21 cellular contexts compared by ENCODE assay signal in genomic region chr17:59149051-59149450, GRCh38. TPM values are rescaled to one million over a fixed set of nuclear protein-coding genes. Genes with fewer than 3 reads are reported as not detected.
DNase-seq lines count a peak whose midpoint lies in the region; ATAC-seq, FAIRE-seq and TF ChIP-seq lines count a peak whose summit lies in the region.
"Had no signal": no experiment of that assay in that cellular context is flagged by ENCODE, and none has a peak within 500 bp of the region (broad histone marks: within the 10 kb centered on the region; RNA-seq: fewer than 3 reads in every experiment).

No MANE protein-coding gene starts in this region.

- no peaks in the 10 kb centered on the region for H3K9me3 Mint-ChIP-seq in CD4-positive, CD25-positive, alpha-beta regulatory T cell
- no peaks in the 10 kb centered on the region for H3K9me3 Mint-ChIP-seq in brain
- H3K9me3 Mint-ChIP-seq: T-helper 2 cell treated with Interferon-gamma antibody and Interleukin-4, amounts not matched to agents 5 μg/mL and 100 μg/mL, for 36 hours had no signal

- CTCF ChIA-PET in HepG2 (lab: Yijun Ruan, JAX; ENCODE audit: low intra/inter-chr PET ratio, low total read pairs), result no interaction called here

- POLR2A ChIA-PET in HepG2 (lab: Yijun Ruan, JAX), result no interaction called here

- no peak for TF ChIP-seq POLR2A in HepG2 (IDR thresholded peaks at IDR 0.05; ENCODE audit: insufficient read depth in 1 of 2, low read depth in 2 of 2, low read length in 2 of 2)

- no peak overlapping the region for H3K4me2 ChIP-seq in HepG2 (ENCODE audit: low read depth, low read length)

- H3K27ac Mint-ChIP-seq in CD4-positive, CD25-positive, alpha-beta regulatory T cell, result peak overlapping the region in 2 of 3 donors; percentile 26 to 83
- peak overlapping the region in 3 of 5 experiments; percentile 38 to 68 (median 43) for H3K27ac Mint-ChIP-seq in brain

- no peak overlapping the region for H3K4me3 Mint-ChIP-seq in CD4-positive, CD25-positive, alpha-beta regulatory T cell
- peak overlapping the region in 2 of 5 experiments; percentile 41 to 55 for H3K4me3 Mint-ChIP-seq in brain
- H3K4me3 Mint-ChIP-seq: T-helper 2 cell treated with Interferon-gamma antibody and Interleukin-4, amounts not matched to agents 5 μg/mL and 100 μg/mL, for 36 hours had no signal

- no peak overlapping the region for H3K27ac ChIP-seq in CD4-positive, CD25-positive, alpha-beta regulatory T cell (ENCODE audit: insufficient read depth, low read length, poor library complexity, severe bottlenecking)
- H3K27ac ChIP-seq in HepG2 (ENCODE audit: extremely low read length, insufficient read depth, low read length), result no peak overlapping the region
- H3K27ac ChIP-seq: sigmoid colon had no signal

- H4K20me1 ChIP-seq in HepG2 (ENCODE audit: insufficient read depth, low read length), result no peaks in the 10 kb centered on the region; the same call in none of the 2 replicates

- in situ Hi-C loops in HepG2 (cut with HindIII; ENCODE audit: extremely low pct_ligation_motif_present, low pct_unique_long_range_greater_than_20kb), result loop anchor here (5.0 kb wide), 1 partner anchor 42 kb away; the partner anchor contains the start of gene TRIM37

- no peak overlapping the region for H3K9ac ChIP-seq in HepG2 (ENCODE audit: insufficient read depth, low read depth, low read length)

- H2AFZ ChIP-seq in HepG2 (ENCODE audit: low read length), result no peak overlapping the region

- 92% methylated on average over 2 of the region's 2 CpGs for WGBS in HepG2 (ENCODE audit: low lambda C conversion rate)

- no peak for ATAC-seq in CD4-positive, CD25-positive, alpha-beta regulatory T cell (ENCODE audit: low read depth in 2 of 2)
- no peak for ATAC-seq in HepG2
- ATAC-seq: left lobe of liver had no signal

- peaks cover 7% of the 10 kb centered on the region for H3K36me3 Mint-ChIP-seq in CD4-positive, CD25-positive, alpha-beta regulatory T cell
- peaks cover 45% of the 10 kb centered on the region for H3K36me3 Mint-ChIP-seq in brain

- H3K4me3 ChIP-seq in CD4-positive, CD25-positive, alpha-beta regulatory T cell (ENCODE audit: low read depth, low read length), result peak overlapping the region; percentile 4
- H3K4me3 ChIP-seq in MG63, result no peak overlapping the region
- H3K4me3 ChIP-seq in HepG2 (replicated peaks in 1 of 3; ENCODE audit: insufficient read depth in 1 of 3, low read depth in 2 of 3, low read length in 3 of 3), result no peak overlapping the region
- H3K4me3 ChIP-seq: sigmoid colon had no signal

- FAIRE-seq in HepG2 (lab: Jason Lieb, UNC), result no peak

- DNase-seq in CD4-positive, CD25-positive, alpha-beta regulatory T cell, result no peak
- DNase-seq in MG63 (peak; percentile 58), kidney glomerular epithelial cell (lab: John Stamatoyannopoulos, UW) (peak; percentile 21), HepG2 (ENCODE audit: low spot score) (no peak), NCI-H2227 (lab: John Stamatoyannopoulos, UW; ENCODE audit: unreplicated experiment) (no peak), SHP77 treated with DMSO at 0.1 percent for 48 hours (lab: John Stamatoyannopoulos, UW) (no peak), hepatic stellate cell (ENCODE audit: low spot score) (no peak)
- DNase-seq: activated CD4-positive, alpha-beta T cell treated with anti-CD3 and anti-CD28 coated beads for 1 hour; activated effector memory CD4-positive, alpha-beta T cell treated with anti-CD3 and anti-CD28 coated beads, Interleukin-2, amount 50 U/mL, for 16 hours; amygdala; GOT3; NCI-H2107; NCI-H748 treated with DMSO at 0.1 percent for 48 hours; nucleus accumbens; RPMI8226; sigmoid colon; stimulated activated CD4-positive, alpha-beta T cell treated with anti-CD3 and anti-CD28 coated beads, Interleukin-4, amount 100 ng/mL, for 1 hour; substantia nigra had no signal

- no peak for TF ChIP-seq RAD21 in HepG2 (CRISPR knock-in tag; IDR thresholded peaks at IDR 0.05)

- H3K27me3 Mint-ChIP-seq in CD4-positive, CD25-positive, alpha-beta regulatory T cell, result no peaks in the 10 kb centered on the region
- H3K27me3 Mint-ChIP-seq in brain, result no peaks in the 10 kb centered on the region

- H3K36me3 ChIP-seq in CD4-positive, CD25-positive, alpha-beta regulatory T cell (ENCODE audit: control insufficient read depth, insufficient read depth, low read length), result peaks cover 2% of the 10 kb centered on the region
- H3K36me3 ChIP-seq in MG63, result peaks cover 16% of the 10 kb centered on the region
- peaks cover 3 to 9% of the 10 kb centered on the region in 2 experiments; a peak in 2 of 5 replicates for H3K36me3 ChIP-seq in HepG2 (replicated peaks in 1 of 2; ENCODE audit: control insufficient read depth in 1 of 2, insufficient read depth in 2 of 2, low read length in 2 of 2)
- H3K36me3 ChIP-seq: sigmoid colon had no signal

- H3K4me1 ChIP-seq in CD4-positive, CD25-positive, alpha-beta regulatory T cell (ENCODE audit: control insufficient read depth, insufficient read depth, low read length, poor library complexity, severe bottlenecking), result peaks cover 45% of the 10 kb centered on the region
- peaks cover 56% of the 10 kb centered on the region for H3K4me1 ChIP-seq in HepG2 (ENCODE audit: insufficient read depth, low read length)

- no peaks in the 10 kb centered on the region for H3K9me3 ChIP-seq in CD4-positive, CD25-positive, alpha-beta regulatory T cell (ENCODE audit: control insufficient read depth in 2 of 2, low read length in 2 of 2)
- H3K9me3 ChIP-seq in MG63 (no peaks in the 10 kb centered on the region), HepG2 (ENCODE audit: low read length) (no peaks in the 10 kb centered on the region)
- H3K9me3 ChIP-seq: sigmoid colon had no signal

- intact Hi-C loops in HepG2 (cut with micrococcal nuclease; ENCODE audit: unreplicated experiment), result no loop called here

- TF ChIP-seq CTCF in brain (conservative IDR thresholded peaks at IDR 0.05) (no peak), HepG2 (CRISPR knock-in tag; IDR thresholded peaks at IDR 0.05) (no peak)

- TF ChIP-seq EP300 in HepG2 (IDR thresholded peaks at IDR 0.05; ENCODE audit: low read depth in 2 of 2, low read length in 2 of 2) (no peak), HepG2 (CRISPR knock-in tag; IDR thresholded peaks at IDR 0.05; ENCODE audit: borderline replicate concordance) (no peak)

- H3K27me3 ChIP-seq in CD4-positive, CD25-positive, alpha-beta regulatory T cell (ENCODE audit: control insufficient read depth, insufficient read depth, low read length), result no peaks in the 10 kb centered on the region
- no peaks in the 10 kb centered on the region for H3K27me3 ChIP-seq in MG63
- H3K27me3 ChIP-seq in HepG2 (ENCODE audit: control insufficient read depth in 1 of 2, insufficient read depth in 2 of 2, low read length in 2 of 2), result no peaks in the 10 kb centered on the region; a peak in 1 of 5 replicates
- H3K27me3 ChIP-seq: sigmoid colon had no signal

- H3K4me1 Mint-ChIP-seq in CD4-positive, CD25-positive, alpha-beta regulatory T cell, result peaks cover 26 to 66% (median 49%) of the 10 kb centered on the region in 4 donors
- H3K4me1 Mint-ChIP-seq in brain, result peaks cover 53% of the 10 kb centered on the region

- no TSS peak for BruUV-seq in HepG2 (replicated peaks; lab: Mats Ljungman, UMichigan)

- H3K79me2 ChIP-seq in HepG2 (ENCODE audit: insufficient read depth, low read length), result peaks cover 100% of the 10 kb centered on the region

RNA-seq across cellular contexts. Expression of gene SKA2, which starts 5.9 kb away (rescaled TPM):
- 37.7 TPM for total RNA-seq in CD4-positive, CD25-positive, alpha-beta regulatory T cell
- polyA plus RNA-seq in CD4-positive, CD25-positive, alpha-beta regulatory T cell, result 10 to 100 TPM; 38.5 to 86.7 (median 68.5) TPM
- 118 and 230 TPM in 2 replicates for total RNA-seq in MG63 (2014; rRNA removed; shearing (Covaris generic); ENCODE audit: low replicate concordance)
- polyA plus RNA-seq in brain (ENCODE audit: insufficient read depth, low read depth, low replicate concordance) (66.9 TPM), HepG2 (2011; rRNA removed) (13.4 and 18.6 TPM in 2 replicates)
- 91.8 and 148 TPM in 2 replicates for total RNA-seq in HepG2 (2016; rRNA removed; fragmentation: Illumina TruSeq; extraction: Trizol)
- 47.5 and 49.5 TPM in 2 replicates for total RNA-seq in HepG2 (2016; cell fraction: cytosol; rRNA removed; fragmentation: Illumina TruSeq; extraction: Trizol; ENCODE audit: low read depth)
- 89.8 and 139 TPM in 2 replicates for total RNA-seq in HepG2 (2016; cell fraction: insoluble cytoplasmic fraction; rRNA removed; fragmentation: Illumina TruSeq; extraction: Trizol)
- total RNA-seq in HepG2 (2016; cell fraction: membrane; rRNA removed; fragmentation: Illumina TruSeq; extraction: Trizol), result 81.2 and 89.4 TPM in 2 replicates
- 28.6 and 29.7 TPM in 2 replicates for total RNA-seq in HepG2 (2016; cell fraction: nucleus; rRNA removed; fragmentation: Illumina TruSeq; extraction: Trizol)
- polyA plus RNA-seq in HepG2 (2011; cell fraction: cytosol; rRNA removed), result 15.1 and 24.3 TPM in 2 replicates
- polyA plus RNA-seq in HepG2 (2011; cell fraction: nucleus; rRNA removed), result 2.0 and 33.2 TPM in 2 replicates
- polyA plus RNA-seq in HepG2 (2012), result 55.5 and 76.1 TPM in 2 replicates
- polyA plus RNA-seq in HepG2 (2016; cell fraction: cytosol; fragmentation: Illumina TruSeq; extraction: Trizol; ENCODE audit: low read depth), result 72.1 and 80.1 TPM in 2 replicates
- polyA plus RNA-seq in HepG2 (2016; cell fraction: insoluble cytoplasmic fraction; fragmentation: Illumina TruSeq; extraction: Trizol; ENCODE audit: low read depth), result 160 and 181 TPM in 2 replicates
- 88.8 and 95.8 TPM in 2 replicates for polyA plus RNA-seq in HepG2 (2016; cell fraction: membrane; fragmentation: Illumina TruSeq; extraction: Trizol; ENCODE audit: low read depth)
- polyA plus RNA-seq in HepG2 (2016; cell fraction: nucleus; fragmentation: Illumina TruSeq; extraction: Trizol; ENCODE audit: insufficient read depth, low read depth), result 57.5 and 58.6 TPM in 2 replicates
- 9.6 and 20.6 TPM in 2 replicates for polyA minus RNA-seq in HepG2 (2011; rRNA and poly(A)+ RNA removed; ENCODE audit: low replicate concordance)
- 12.0 and 15.6 TPM in 2 replicates for polyA minus RNA-seq in HepG2 (2011; cell fraction: cytosol; rRNA and poly(A)+ RNA removed)
- polyA minus RNA-seq in HepG2 (2011; cell fraction: nucleus; rRNA and poly(A)+ RNA removed), result 21.4 and 37.5 TPM in 2 replicates

RNA-seq across cellular contexts. Expression of gene PRR11, which starts 6.5 kb away (rescaled TPM):
- 3.0 TPM for total RNA-seq in CD4-positive, CD25-positive, alpha-beta regulatory T cell
- 1 to 10 TPM; 1.2 to 1.8 (median 1.5) TPM for polyA plus RNA-seq in CD4-positive, CD25-positive, alpha-beta regulatory T cell
- total RNA-seq in MG63 (2014; rRNA removed; shearing (Covaris generic); ENCODE audit: low replicate concordance), result 27.6 and 30.4 TPM in 2 replicates
- 64.6 TPM for polyA plus RNA-seq in brain (ENCODE audit: insufficient read depth, low read depth, low replicate concordance)
- total RNA-seq in HepG2 (2016; rRNA removed; fragmentation: Illumina TruSeq; extraction: Trizol), result 39.2 and 50.4 TPM in 2 replicates
- total RNA-seq in HepG2 (2016; cell fraction: cytosol; rRNA removed; fragmentation: Illumina TruSeq; extraction: Trizol; ENCODE audit: low read depth), result 8.1 and 9.8 TPM in 2 replicates
- total RNA-seq in HepG2 (2016; cell fraction: insoluble cytoplasmic fraction; rRNA removed; fragmentation: Illumina TruSeq; extraction: Trizol), result 36.7 and 48.3 TPM in 2 replicates
- total RNA-seq in HepG2 (2016; cell fraction: membrane; rRNA removed; fragmentation: Illumina TruSeq; extraction: Trizol), result 37.2 and 37.8 TPM in 2 replicates
- 20.5 and 25.8 TPM in 2 replicates for total RNA-seq in HepG2 (2016; cell fraction: nucleus; rRNA removed; fragmentation: Illumina TruSeq; extraction: Trizol)
- 21.8 and 35.7 TPM in 2 replicates for polyA plus RNA-seq in HepG2 (2011; rRNA removed)
- 24.4 and 31.4 TPM in 2 replicates for polyA plus RNA-seq in HepG2 (2011; cell fraction: cytosol; rRNA removed)
- 3.7 and 3.9 TPM in 2 replicates for polyA plus RNA-seq in HepG2 (2011; cell fraction: nucleus; rRNA removed)
- polyA plus RNA-seq in HepG2 (2012), result 11.8 and 35.0 TPM in 2 replicates
- polyA plus RNA-seq in HepG2 (2016; cell fraction: cytosol; fragmentation: Illumina TruSeq; extraction: Trizol; ENCODE audit: low read depth), result 7.7 and 9.4 TPM in 2 replicates
- 61.7 and 63.3 TPM in 2 replicates for polyA plus RNA-seq in HepG2 (2016; cell fraction: insoluble cytoplasmic fraction; fragmentation: Illumina TruSeq; extraction: Trizol; ENCODE audit: low read depth)
- 26.8 and 32.7 TPM in 2 replicates for polyA plus RNA-seq in HepG2 (2016; cell fraction: membrane; fragmentation: Illumina TruSeq; extraction: Trizol; ENCODE audit: low read depth)
- polyA plus RNA-seq in HepG2 (2016; cell fraction: nucleus; fragmentation: Illumina TruSeq; extraction: Trizol; ENCODE audit: insufficient read depth, low read depth), result 27.9 and 29.0 TPM in 2 replicates
- polyA minus RNA-seq in HepG2 (2011; rRNA and poly(A)+ RNA removed; ENCODE audit: low replicate concordance), result 34.0 and 79.7 TPM in 2 replicates
- 27.9 and 32.0 TPM in 2 replicates for polyA minus RNA-seq in HepG2 (2011; cell fraction: cytosol; rRNA and poly(A)+ RNA removed)
- polyA minus RNA-seq in HepG2 (2011; cell fraction: nucleus; rRNA and poly(A)+ RNA removed), result 12.3 and 23.4 TPM in 2 replicates

RNA-seq across cellular contexts. Expression of gene TRIM37, which starts 42.4 kb away (rescaled TPM):
- 27.9 TPM for total RNA-seq in CD4-positive, CD25-positive, alpha-beta regulatory T cell
- polyA plus RNA-seq in CD4-positive, CD25-positive, alpha-beta regulatory T cell, result 10 to 100 TPM in 2 of 4 donors, 1 to 10 TPM in 2; 8.5 to 11.6 (median 10.6) TPM
- total RNA-seq in MG63 (2014; rRNA removed; shearing (Covaris generic); ENCODE audit: low replicate concordance), result 9.1 and 10.6 TPM in 2 replicates
- 38.7 TPM for polyA plus RNA-seq in brain (ENCODE audit: insufficient read depth, low read depth, low replicate concordance)
- total RNA-seq in HepG2 (2016; rRNA removed; fragmentation: Illumina TruSeq; extraction: Trizol), result 39.1 and 48.1 TPM in 2 replicates
- total RNA-seq in HepG2 (2016; cell fraction: cytosol; rRNA removed; fragmentation: Illumina TruSeq; extraction: Trizol; ENCODE audit: low read depth), result 12.1 and 14.0 TPM in 2 replicates
- total RNA-seq in HepG2 (2016; cell fraction: insoluble cytoplasmic fraction; rRNA removed; fragmentation: Illumina TruSeq; extraction: Trizol), result 39.2 and 51.8 TPM in 2 replicates
- total RNA-seq in HepG2 (2016; cell fraction: membrane; rRNA removed; fragmentation: Illumina TruSeq; extraction: Trizol), result 27.1 and 27.4 TPM in 2 replicates
- 30.4 and 38.6 TPM in 2 replicates for total RNA-seq in HepG2 (2016; cell fraction: nucleus; rRNA removed; fragmentation: Illumina TruSeq; extraction: Trizol)
- 10.1 and 12.4 TPM in 2 replicates for polyA plus RNA-seq in HepG2 (2011; rRNA removed)
- 5.2 and 7.4 TPM in 2 replicates for polyA plus RNA-seq in HepG2 (2011; cell fraction: cytosol; rRNA removed)
- polyA plus RNA-seq in HepG2 (2011; cell fraction: nucleus; rRNA removed), result 7.8 and 8.1 TPM in 2 replicates
- 10.9 and 11.7 TPM in 2 replicates for polyA plus RNA-seq in HepG2 (2012)
- 3.1 and 3.7 TPM in 2 replicates for polyA plus RNA-seq in HepG2 (2016; cell fraction: cytosol; fragmentation: Illumina TruSeq; extraction: Trizol; ENCODE audit: low read depth)
- 32.9 and 34.8 TPM in 2 replicates for polyA plus RNA-seq in HepG2 (2016; cell fraction: insoluble cytoplasmic fraction; fragmentation: Illumina TruSeq; extraction: Trizol; ENCODE audit: low read depth)
- polyA plus RNA-seq in HepG2 (2016; cell fraction: membrane; fragmentation: Illumina TruSeq; extraction: Trizol; ENCODE audit: low read depth), result 10.8 and 11.4 TPM in 2 replicates
- polyA plus RNA-seq in HepG2 (2016; cell fraction: nucleus; fragmentation: Illumina TruSeq; extraction: Trizol; ENCODE audit: insufficient read depth, low read depth), result 30.6 and 31.5 TPM in 2 replicates
- 42.6 and 98.7 TPM in 2 replicates for polyA minus RNA-seq in HepG2 (2011; rRNA and poly(A)+ RNA removed; ENCODE audit: low replicate concordance)
- polyA minus RNA-seq in HepG2 (2011; cell fraction: cytosol; rRNA and poly(A)+ RNA removed), result 9.7 and 11.4 TPM in 2 replicates
- 44.3 and 55.3 TPM in 2 replicates for polyA minus RNA-seq in HepG2 (2011; cell fraction: nucleus; rRNA and poly(A)+ RNA removed)

Comparison
In these comparisons a context has a peak if more than half of its experiments do, and no peak if none do; other contexts are left out.
1. DNase-seq: peak in MG63 (single experiment) and kidney glomerular epithelial cell (single experiment); none in CD4-positive, CD25-positive, alpha-beta regulatory T cell (0 of 3), HepG2 (single experiment), NCI-H2227 (single experiment), SHP77 treated with DMSO at 0.1 percent for 48 hours (single experiment) and hepatic stellate cell (single experiment).